ENCODE assay signal across 14 cellular contexts in the genomic region with DNA sequence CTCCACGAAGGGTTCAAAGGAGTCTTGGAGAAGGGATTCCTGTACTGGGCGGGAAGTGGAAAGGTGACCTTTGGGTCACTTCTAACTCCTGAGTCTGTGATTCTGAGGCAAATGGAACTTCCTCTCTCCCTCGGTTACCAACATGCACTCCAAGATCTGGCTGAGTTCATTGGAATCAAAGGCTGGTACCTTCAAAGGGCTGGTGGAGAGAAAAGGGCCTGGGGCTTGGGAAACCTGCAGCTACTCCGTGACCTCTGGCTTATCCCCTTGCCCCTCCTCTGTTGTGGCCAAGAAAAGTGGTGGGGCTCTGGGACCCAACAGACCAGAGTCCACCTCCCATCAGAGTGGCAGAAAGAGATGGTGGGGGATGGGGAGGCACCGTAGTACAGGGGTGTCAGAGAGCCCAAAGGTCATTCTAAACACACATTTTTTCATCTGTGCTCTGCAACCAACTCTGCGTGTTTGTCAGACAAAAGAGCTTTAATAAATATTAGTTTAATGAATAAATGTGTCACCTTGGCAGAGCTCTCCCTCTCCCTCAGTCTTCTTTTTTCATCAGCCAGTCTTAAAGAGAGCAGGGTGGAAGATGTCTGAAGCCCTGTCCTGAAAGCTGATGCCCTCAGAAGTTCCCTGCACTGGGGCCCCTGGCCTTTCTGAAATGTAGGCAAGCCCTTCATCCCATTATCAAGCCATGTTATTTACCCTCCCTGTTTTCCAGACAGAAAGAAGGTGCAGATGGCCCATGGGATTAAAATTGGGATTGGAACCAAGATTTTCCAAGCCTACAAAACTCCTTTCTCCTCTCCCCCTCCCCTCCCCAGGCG.
DNase-seq lines count a peak whose midpoint lies in the region; ATAC-seq and TF ChIP-seq lines count a peak whose summit lies in the region.
"Had no signal": no experiment of that assay in that cellular context is flagged by ENCODE, and none has a peak within 500 bp of the region (broad histone marks: within the 10 kb centered on the region; RNA-seq: fewer than 3 reads in every experiment).

No MANE protein-coding gene starts in this region.

- H3K36me3 Mint-ChIP-seq in Caco-2 (ENCODE audit: insufficient read depth, unreplicated experiment), result peaks cover 53% of the 10 kb centered on the region

- H3K27me3 Mint-ChIP-seq in Caco-2 (ENCODE audit: insufficient read depth, unreplicated experiment), result no peaks in the 10 kb centered on the region
- H3K27me3 Mint-ChIP-seq: stimulated activated naive CD8-positive, alpha-beta T cell treated with anti-CD3 and anti-CD28 coated beads, Interleukin-15, amount 100 ng/mL, for 72 hours had no signal

- intact Hi-C loops in Caco-2 (cut with micrococcal nuclease; ENCODE audit: unreplicated experiment), result loop anchor here (1.0 to 5.0 kb wide), 5 partner anchors 11 to 145 kb away; no protein-coding TSS in a partner anchor

- H3K4me1 Mint-ChIP-seq in Caco-2 (ENCODE audit: low read depth, unreplicated experiment), result peaks cover 45% of the 10 kb centered on the region

- no peak for TF ChIP-seq EP300 in neural cell (conservative IDR thresholded peaks at IDR 0.05; ENCODE audit: poor library complexity, severe bottlenecking)

- H3K4me2 ChIP-seq in Karpas-422 (ENCODE audit: low read depth, low read length, poor library complexity, severe bottlenecking) (no peak overlapping the region), neural cell (ENCODE audit: low read length) (no peak overlapping the region)

- peaks cover 81% of the 10 kb centered on the region for H3K79me2 ChIP-seq in Karpas-422 (ENCODE audit: low read length)
- peaks cover 40% of the 10 kb centered on the region for H3K79me2 ChIP-seq in neural cell (replicated peaks; ENCODE audit: insufficient read depth, low read length)

- H3K9me2 ChIP-seq in Karpas-422 (replicated peaks; ENCODE audit: insufficient read depth, low read length), result no peaks in the 10 kb centered on the region
- no peaks in the 10 kb centered on the region for H3K9me2 ChIP-seq in neural cell (ENCODE audit: insufficient read depth, low read length)

- DNase-seq in Caco-2 (peak; percentile 88 to 93), Karpas-422 (no peak), ecto neural progenitor cell (ENCODE audit: low spot score) (peak; percentile 69), NCI-H510A treated with DMSO at 0.1 percent for 48 hours (lab: John Stamatoyannopoulos, UW) (no peak), GOT3 (lab: John Stamatoyannopoulos, UW) (no peak)
- DNase-seq in stimulated activated CD4-positive, alpha-beta T cell treated with anti-CD3 and anti-CD28 coated beads, Interleukin-4, amount 100 ng/mL, for 4 hours, result no peak
- DNase-seq: activated CD8-positive, alpha-beta memory T cell treated with anti-CD3 and anti-CD28 coated beads for 24 hours; activated effector memory CD4-positive, alpha-beta T cell treated with anti-CD3 and anti-CD28 coated beads, Interleukin-2, amount 50 U/mL, for 16 hours; midbrain; stimulated activated naive CD8-positive, alpha-beta T cell treated with anti-CD3 and anti-CD28 coated beads, Interleukin-15, amount 100 ng/mL, for 72 hours; uterus had no signal

- TF ChIP-seq CTCF in Caco-2 (IDR thresholded peaks at IDR 0.05; ENCODE audit: insufficient read depth in 1 of 2, low read depth in 1 of 2, low read length in 1 of 2, severe bottlenecking in 1 of 2, unreplicated experiment in 1 of 2), result no peak
- TF ChIP-seq CTCF in neural cell (IDR thresholded peaks at IDR 0.05; ENCODE audit: poor library complexity, severe bottlenecking), result no peak

- POLR2A ChIA-PET in Caco-2 (lab: Charles Lee), result interaction anchor here (0.6 to 1.4 kb wide), 4 partner anchors 10 to 268 kb away, joined by 3 to 7 read pairs (median 4); no protein-coding TSS in a partner anchor

- peak overlapping the region; percentile 94 for H3K27ac Mint-ChIP-seq in Caco-2 (ENCODE audit: unreplicated experiment)

- H3K9me3 ChIP-seq in Caco-2, result no peaks in the 10 kb centered on the region
- H3K9me3 ChIP-seq in Karpas-422 (ENCODE audit: low read length), result no peaks in the 10 kb centered on the region
- no peaks in the 10 kb centered on the region for H3K9me3 ChIP-seq in neural cell (ENCODE audit: low read length)
- H3K9me3 ChIP-seq: ovary, uterus had no signal

- H2AFZ ChIP-seq in Karpas-422 (ENCODE audit: low read length) (no peak overlapping the region), neural cell (ENCODE audit: low read depth, low read length) (no peak overlapping the region)

- H3K4me3 Mint-ChIP-seq in Caco-2 (ENCODE audit: unreplicated experiment), result peak overlapping the region; percentile 60
- H3K4me3 Mint-ChIP-seq: stimulated activated naive CD8-positive, alpha-beta T cell treated with anti-CD3 and anti-CD28 coated beads, Interleukin-15, amount 100 ng/mL, for 72 hours had no signal

- no peak for ATAC-seq in HG02678 (IDR thresholded peaks at IDR 0.05; ENCODE audit: unreplicated experiment)
- ATAC-seq: stimulated activated naive CD8-positive, alpha-beta T cell treated with anti-CD3 and anti-CD28 coated beads, Interleukin-15, amount 100 ng/mL, for 72 hours had no signal

- H3K4me3 ChIP-seq in Caco-2 (ENCODE audit: low read depth, low read length) (no peak overlapping the region), Karpas-422 (ENCODE audit: low read length) (no peak overlapping the region), neural cell (ENCODE audit: low read length) (peak overlapping the region; percentile 46)
- H3K4me3 ChIP-seq: ovary, uterus had no signal

- H3K27me3 ChIP-seq in Caco-2 (replicated peaks; ENCODE audit: control insufficient read depth, insufficient read depth, low read length) (no peaks in the 10 kb centered on the region), Karpas-422 (ENCODE audit: low read length) (no peaks in the 10 kb centered on the region), neural cell (ENCODE audit: insufficient read depth, low read depth, low read length) (no peaks in the 10 kb centered on the region)
- H3K27me3 ChIP-seq: ovary, uterus had no signal

- no peak for TF ChIP-seq RAD21 in neural cell (conservative IDR thresholded peaks at IDR 0.05)

- H3K9ac ChIP-seq in Karpas-422 (ENCODE audit: low read length) (peak overlapping the region; percentile 32), neural cell (ENCODE audit: low read length) (peak overlapping the region; percentile 53)

- no peaks in the 10 kb centered on the region for H3K9me3 Mint-ChIP-seq in Caco-2 (ENCODE audit: unreplicated experiment)
- H3K9me3 Mint-ChIP-seq: stimulated activated naive CD8-positive, alpha-beta T cell treated with anti-CD3 and anti-CD28 coated beads, Interleukin-15, amount 100 ng/mL, for 72 hours had no signal

- CTCF ChIA-PET in Caco-2 (lab: Charles Lee), result interaction anchor here (0.6 to 2.8 kb wide), 3 partner anchors 10 to 275 kb away, joined by 7 to 12 read pairs (median 10); no protein-coding TSS in a partner anchor

- no TSS peak for BruUV-seq in Caco-2 (replicated peaks; lab: Mats Ljungman, UMichigan)

- H3K4me1 ChIP-seq in Caco-2 (peaks cover 52% of the 10 kb centered on the region), Karpas-422 (ENCODE audit: low read length) (peaks cover 96% of the 10 kb centered on the region)
- H3K4me1 ChIP-seq: uterus had no signal

- H4K20me1 ChIP-seq in Karpas-422 (ENCODE audit: insufficient read depth, low read depth, low read length) (no peaks in the 10 kb centered on the region), neural cell (ENCODE audit: insufficient read depth) (no peaks in the 10 kb centered on the region)

- H3K36me3 ChIP-seq in Caco-2 (ENCODE audit: control insufficient read depth, insufficient read depth, low read length) (no peaks in the 10 kb centered on the region), Karpas-422 (ENCODE audit: insufficient read depth, low read length) (0 out of 2 replicates have a peak, but pooled peaks cover 3% of the 10 kb centered on the region), neural cell (ENCODE audit: insufficient read depth, low read length) (no peaks in the 10 kb centered on the region)
- H3K36me3 ChIP-seq: ovary, uterus had no signal

- H3K27ac ChIP-seq in Karpas-422 (ENCODE audit: low read length) (peak overlapping the region; percentile 100), neural cell (ENCODE audit: low read length) (peak overlapping the region; percentile 86)
- H3K27ac ChIP-seq: ovary, uterus had no signal

- H3F3A ChIP-seq in neural cell (ENCODE audit: insufficient read depth, low read length, poor library complexity, severe bottlenecking), result peaks cover 7% of the 10 kb centered on the region

TF ChIP-seq in neural cell, 6 proteins besides CTCF, POLR2A, EP300 and RAD21:
- TF ChIP-seq SMC3 (conservative IDR thresholded peaks at IDR 0.05; ENCODE audit: poor library complexity), result no peak
- no peak for TF ChIP-seq EZH2 (IDR thresholded peaks at IDR 0.05; ENCODE audit: borderline replicate concordance, insufficient read depth, low read length, poor library complexity, severe bottlenecking)
- TF ChIP-seq MXI1 (conservative IDR thresholded peaks at IDR 0.05; ENCODE audit: poor library complexity, severe bottlenecking), result no peak
- TF ChIP-seq, protein P1, sequence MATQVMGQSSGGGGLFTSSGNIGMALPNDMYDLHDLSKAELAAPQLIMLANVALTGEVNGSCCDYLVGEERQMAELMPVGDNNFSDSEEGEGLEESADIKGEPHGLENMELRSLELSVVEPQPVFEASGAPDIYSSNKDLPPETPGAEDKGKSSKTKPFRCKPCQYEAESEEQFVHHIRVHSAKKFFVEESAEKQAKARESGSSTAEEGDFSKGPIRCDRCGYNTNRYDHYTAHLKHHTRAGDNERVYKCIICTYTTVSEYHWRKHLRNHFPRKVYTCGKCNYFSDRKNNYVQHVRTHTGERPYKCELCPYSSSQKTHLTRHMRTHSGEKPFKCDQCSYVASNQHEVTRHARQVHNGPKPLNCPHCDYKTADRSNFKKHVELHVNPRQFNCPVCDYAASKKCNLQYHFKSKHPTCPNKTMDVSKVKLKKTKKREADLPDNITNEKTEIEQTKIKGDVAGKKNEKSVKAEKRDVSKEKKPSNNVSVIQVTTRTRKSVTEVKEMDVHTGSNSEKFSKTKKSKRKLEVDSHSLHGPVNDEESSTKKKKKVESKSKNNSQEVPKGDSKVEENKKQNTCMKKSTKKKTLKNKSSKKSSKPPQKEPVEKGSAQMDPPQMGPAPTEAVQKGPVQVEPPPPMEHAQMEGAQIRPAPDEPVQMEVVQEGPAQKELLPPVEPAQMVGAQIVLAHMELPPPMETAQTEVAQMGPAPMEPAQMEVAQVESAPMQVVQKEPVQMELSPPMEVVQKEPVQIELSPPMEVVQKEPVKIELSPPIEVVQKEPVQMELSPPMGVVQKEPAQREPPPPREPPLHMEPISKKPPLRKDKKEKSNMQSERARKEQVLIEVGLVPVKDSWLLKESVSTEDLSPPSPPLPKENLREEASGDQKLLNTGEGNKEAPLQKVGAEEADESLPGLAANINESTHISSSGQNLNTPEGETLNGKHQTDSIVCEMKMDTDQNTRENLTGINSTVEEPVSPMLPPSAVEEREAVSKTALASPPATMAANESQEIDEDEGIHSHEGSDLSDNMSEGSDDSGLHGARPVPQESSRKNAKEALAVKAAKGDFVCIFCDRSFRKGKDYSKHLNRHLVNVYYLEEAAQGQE (IDR thresholded peaks at IDR 0.05; ENCODE audit: borderline replicate concordance), result no peak

Comparison
In these comparisons a context has a peak if more than half of its experiments do, and no peak if none do; other contexts are left out.
1. DNase-seq: peak in Caco-2 (2 of 2) and ecto neural progenitor cell (single experiment); none in Karpas-422 (single experiment), NCI-H510A treated with DMSO at 0.1 percent for 48 hours (single experiment), stimulated activated CD4-positive, alpha-beta T cell treated with anti-CD3 and anti-CD28 coated beads, Interleukin-4, amount 100 ng/mL, for 4 hours (0 of 2) and GOT3 (single experiment).